1 cellular context compared by ENCODE assay signal in the genomic region with DNA sequence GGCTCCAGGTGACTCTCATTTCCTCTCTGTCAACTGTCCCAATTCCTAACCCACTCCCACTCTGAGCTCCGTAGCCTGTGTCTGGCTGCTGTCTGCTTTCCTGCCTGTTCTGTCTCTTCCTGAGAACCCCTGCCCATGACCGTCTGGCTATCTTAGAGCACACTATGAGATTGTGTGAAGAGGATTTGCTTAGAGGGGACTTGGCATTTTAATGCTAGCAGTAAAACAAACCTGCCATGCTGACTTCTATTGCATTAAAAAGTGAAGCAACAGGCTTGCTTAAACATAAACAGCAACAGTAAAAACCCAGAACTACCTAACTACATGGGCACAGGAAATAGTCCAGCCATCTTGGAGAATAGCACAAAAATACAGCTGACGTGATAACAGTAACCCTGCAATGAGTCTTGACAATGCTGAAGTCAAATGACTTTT.
TF ChIP-seq lines count a peak whose summit lies in the region.

No MANE protein-coding gene starts in this region.

TF ChIP-seq in GM23338, 12 proteins besides CTCF, POLR2A, EP300 and RAD21 (continued from another document):
- no peak for TF ChIP-seq ZNF462 (CRISPR knock-in tag; IDR thresholded peaks at IDR 0.05)
- no peak for TF ChIP-seq STAT1 (IDR thresholded peaks at IDR 0.05; ENCODE audit: unreplicated experiment)
- no peak for TF ChIP-seq EZH2 (IDR thresholded peaks at IDR 0.05; ENCODE audit: low read depth, unreplicated experiment)
- no peak for TF ChIP-seq ZNF114 (CRISPR knock-in tag; IDR thresholded peaks at IDR 0.05)
- TF ChIP-seq, protein P1, sequence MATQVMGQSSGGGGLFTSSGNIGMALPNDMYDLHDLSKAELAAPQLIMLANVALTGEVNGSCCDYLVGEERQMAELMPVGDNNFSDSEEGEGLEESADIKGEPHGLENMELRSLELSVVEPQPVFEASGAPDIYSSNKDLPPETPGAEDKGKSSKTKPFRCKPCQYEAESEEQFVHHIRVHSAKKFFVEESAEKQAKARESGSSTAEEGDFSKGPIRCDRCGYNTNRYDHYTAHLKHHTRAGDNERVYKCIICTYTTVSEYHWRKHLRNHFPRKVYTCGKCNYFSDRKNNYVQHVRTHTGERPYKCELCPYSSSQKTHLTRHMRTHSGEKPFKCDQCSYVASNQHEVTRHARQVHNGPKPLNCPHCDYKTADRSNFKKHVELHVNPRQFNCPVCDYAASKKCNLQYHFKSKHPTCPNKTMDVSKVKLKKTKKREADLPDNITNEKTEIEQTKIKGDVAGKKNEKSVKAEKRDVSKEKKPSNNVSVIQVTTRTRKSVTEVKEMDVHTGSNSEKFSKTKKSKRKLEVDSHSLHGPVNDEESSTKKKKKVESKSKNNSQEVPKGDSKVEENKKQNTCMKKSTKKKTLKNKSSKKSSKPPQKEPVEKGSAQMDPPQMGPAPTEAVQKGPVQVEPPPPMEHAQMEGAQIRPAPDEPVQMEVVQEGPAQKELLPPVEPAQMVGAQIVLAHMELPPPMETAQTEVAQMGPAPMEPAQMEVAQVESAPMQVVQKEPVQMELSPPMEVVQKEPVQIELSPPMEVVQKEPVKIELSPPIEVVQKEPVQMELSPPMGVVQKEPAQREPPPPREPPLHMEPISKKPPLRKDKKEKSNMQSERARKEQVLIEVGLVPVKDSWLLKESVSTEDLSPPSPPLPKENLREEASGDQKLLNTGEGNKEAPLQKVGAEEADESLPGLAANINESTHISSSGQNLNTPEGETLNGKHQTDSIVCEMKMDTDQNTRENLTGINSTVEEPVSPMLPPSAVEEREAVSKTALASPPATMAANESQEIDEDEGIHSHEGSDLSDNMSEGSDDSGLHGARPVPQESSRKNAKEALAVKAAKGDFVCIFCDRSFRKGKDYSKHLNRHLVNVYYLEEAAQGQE (IDR thresholded peaks at IDR 0.05; ENCODE audit: unreplicated experiment): no peak
- TF ChIP-seq EZH2phosphoT487 (IDR thresholded peaks at IDR 0.05; ENCODE audit: unreplicated experiment): no peak
- TF ChIP-seq CREB1 (CRISPR knock-in tag; IDR thresholded peaks at IDR 0.05; ENCODE audit: low read depth): no peak
- TF ChIP-seq JUNB (IDR thresholded peaks at IDR 0.05; ENCODE audit: unreplicated experiment): no peak
- TF ChIP-seq NANOG (IDR thresholded peaks at IDR 0.05; ENCODE audit: borderline replicate concordance): no peak
